ENCODE assay signal across 1 cellular context in genomic region chr5:73605223-73606087, GRCh38.
TF ChIP-seq lines count a peak whose summit lies in the region.

No MANE protein-coding gene starts in this region.

TF ChIP-seq in A549, 52 proteins besides CTCF, POLR2A, EP300 and RAD21 (continued from another document):
- TF ChIP-seq BCL3 (IDR thresholded peaks at IDR 0.05) (peak; percentile 37; the same call in 1 of the 3 replicates), RARB (CRISPR knock-in tag; IDR thresholded peaks at IDR 0.05) (no peak), SREBF2 (IDR thresholded peaks at IDR 0.05) (no peak), RNF2 (IDR thresholded peaks at IDR 0.05; ENCODE audit: borderline replicate concordance, low read depth) (no peak), NFE2L2 (conservative IDR thresholded peaks at IDR 0.05; ENCODE audit: low read length) (no peak), KDM5A (IDR thresholded peaks at IDR 0.05) (no peak), SMC3 (IDR thresholded peaks at IDR 0.05) (no peak), BHLHE40 (IDR thresholded peaks at IDR 0.05; ENCODE audit: low read depth, low read length) (no peak), ELK1 (IDR thresholded peaks at IDR 0.05; ENCODE audit: low read depth, low read length) (no peak), USF2 (IDR thresholded peaks at IDR 0.05) (no peak), HOXA7 (CRISPR knock-in tag; IDR thresholded peaks at IDR 0.05) (no peak), ZFP36 (IDR thresholded peaks at IDR 0.05; ENCODE audit: borderline replicate concordance, partially characterized antibody) (no peak), NPAS2 (CRISPR knock-in tag; IDR thresholded peaks at IDR 0.05; ENCODE audit: borderline replicate concordance) (no peak), JUNB (IDR thresholded peaks at IDR 0.05) (peak; percentile 36; the same call in 1 of the 2 replicates), HEYL (CRISPR knock-in tag; IDR thresholded peaks at IDR 0.05) (no peak), RFX5 (IDR thresholded peaks at IDR 0.05) (no peak), CEBPB (IDR thresholded peaks at IDR 0.05) (no peak), HDAC2 (IDR thresholded peaks at IDR 0.05) (no peak), MAZ (IDR thresholded peaks at IDR 0.05; ENCODE audit: borderline replicate concordance, low read depth, low read length) (no peak), HES2 (IDR thresholded peaks at IDR 0.05) (no peak), FOXS1 (CRISPR knock-in tag; IDR thresholded peaks at IDR 0.05) (no peak), HOXB5 (CRISPR knock-in tag; IDR thresholded peaks at IDR 0.05) (no peak), CHD4 (IDR thresholded peaks at IDR 0.05; ENCODE audit: borderline replicate concordance) (no peak)
